11 cellular contexts compared by ENCODE assay signal in the genomic region with DNA sequence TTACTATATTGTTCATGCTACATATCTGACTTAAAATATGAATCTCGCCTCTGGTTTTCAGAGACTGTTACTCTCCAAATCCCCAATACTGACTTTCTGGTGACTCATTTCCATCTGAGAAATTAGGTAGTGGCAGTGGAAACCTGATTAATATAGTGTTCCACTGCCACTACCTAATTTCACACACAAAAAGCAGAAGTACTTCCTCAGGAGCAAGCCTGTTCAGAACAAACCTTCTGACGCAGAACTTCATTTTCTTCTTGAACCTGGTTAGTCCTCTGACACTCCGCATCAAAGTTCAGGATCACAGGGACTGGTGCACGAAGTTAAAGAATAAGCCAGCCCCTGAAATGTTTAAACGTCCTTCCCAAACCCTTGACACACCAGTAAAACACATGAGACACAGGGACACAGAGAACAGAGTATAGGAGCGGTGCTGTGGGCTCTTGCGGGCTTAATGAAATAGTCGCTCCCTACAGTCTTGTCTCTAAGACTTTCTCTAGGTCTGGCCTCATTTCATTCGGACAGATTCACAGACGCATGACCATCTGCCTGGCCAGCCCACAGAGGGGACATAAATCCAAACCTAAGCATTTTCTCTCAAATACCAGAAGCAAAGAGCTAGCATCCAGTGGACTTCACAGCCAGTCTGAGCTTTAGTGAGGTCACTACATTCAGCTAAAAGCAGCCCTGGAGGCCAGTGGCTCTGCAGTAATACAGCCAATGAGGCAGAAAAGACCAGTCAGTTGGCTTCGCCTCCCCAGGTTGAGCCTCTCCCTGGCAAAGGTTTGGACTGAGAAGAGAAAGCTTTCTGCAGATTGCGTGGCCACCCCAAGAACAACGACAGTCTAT. TPM values are rescaled to one million over a fixed set of nuclear protein-coding genes. Genes with fewer than 3 reads are reported as not detected.
A peak's percentile ranks its signal among the peaks of the same experiment; 100 is the strongest.
DNase-seq lines count a peak whose midpoint lies in the region; ATAC-seq and TF ChIP-seq lines count a peak whose summit lies in the region.
"Had no signal": no experiment of that assay in that cellular context is flagged by ENCODE, and none has a peak within 500 bp of the region (broad histone marks: within the 10 kb centered on the region; RNA-seq: fewer than 3 reads in every experiment).

No MANE protein-coding gene starts in this region.

- TF ChIP-seq CTCF in GM13977 (IDR thresholded peaks at IDR 0.05; ENCODE audit: extremely low read depth, insufficient read depth, missing control alignments) = no peak
- no peak for TF ChIP-seq CTCF in Calu3 (IDR thresholded peaks at IDR 0.05; ENCODE audit: unreplicated experiment)

- no TSS peak for BruUV-seq in Calu3 (replicated peaks; lab: Mats Ljungman, UMichigan)

- H3K4me3 Mint-ChIP-seq in Calu3 (ENCODE audit: low read depth, unreplicated experiment) = no peak overlapping the region
- no peak overlapping the region for H3K4me3 Mint-ChIP-seq in activated naive CD4-positive, alpha-beta T cell treated with anti-CD3 and anti-CD28 coated beads for 36 hours

- in situ Hi-C loops in GM13977 (cut with MboI; ENCODE audit: low pct_unique_long_range_greater_than_20kb, low sequenced_read_pairs, unreplicated experiment) = no loop called here

- ATAC-seq in GM21360 (IDR thresholded peaks at IDR 0.05; ENCODE audit: unreplicated experiment) (peak; percentile 30), HG03457 (IDR thresholded peaks at IDR 0.05; ENCODE audit: unreplicated experiment) (peak; percentile 30)

- H3K27ac Mint-ChIP-seq in Calu3 (ENCODE audit: unreplicated experiment) = no peak overlapping the region
- H3K27ac Mint-ChIP-seq in activated naive CD4-positive, alpha-beta T cell treated with anti-CD3 and anti-CD28 coated beads for 36 hours = no peak overlapping the region

- peaks cover 16% of the 10 kb centered on the region for H3K36me3 Mint-ChIP-seq in Calu3 (ENCODE audit: insufficient read depth, unreplicated experiment)
- H3K36me3 Mint-ChIP-seq in activated naive CD4-positive, alpha-beta T cell treated with anti-CD3 and anti-CD28 coated beads for 36 hours (ENCODE audit: low read depth) = peaks cover 25% of the 10 kb centered on the region

- peak; percentile 67 for DNase-seq in GM13977 (ENCODE audit: low spot score)
- peak; percentile 74 for DNase-seq in kidney tubule cell (ENCODE audit: low spot score)
- DNase-seq in putamen (ENCODE audit: low spot score) = no peak
- DNase-seq in Calu3 = no peak
- DNase-seq in NCI-H526 treated with DMSO at 0.1 percent for 48 hours (lab: John Stamatoyannopoulos, UW) = no peak
- no peak for DNase-seq in activated naive CD4-positive, alpha-beta T cell treated with anti-CD3 and anti-CD28 coated beads for 36 hours
- DNase-seq: RPMI8226 had no signal

- H3K27me3 Mint-ChIP-seq in Calu3 (ENCODE audit: unreplicated experiment) = no peaks in the 10 kb centered on the region
- no peaks in the 10 kb centered on the region for H3K27me3 Mint-ChIP-seq in activated naive CD4-positive, alpha-beta T cell treated with anti-CD3 and anti-CD28 coated beads for 36 hours (ENCODE audit: low read depth)

- intact Hi-C loops in Calu3 (cut with micrococcal nuclease; ENCODE audit: unreplicated experiment) = no loop called here
- intact Hi-C loops in activated naive CD4-positive, alpha-beta T cell treated with anti-CD3 and anti-CD28 coated beads for 36 hours (cut with micrococcal nuclease) = no loop called here

- H3K9me3 Mint-ChIP-seq in Calu3 (ENCODE audit: low read depth, unreplicated experiment) = no peaks in the 10 kb centered on the region
- no peaks in the 10 kb centered on the region for H3K9me3 Mint-ChIP-seq in activated naive CD4-positive, alpha-beta T cell treated with anti-CD3 and anti-CD28 coated beads for 36 hours

- CTCF ChIA-PET in Calu3 (lab: Charles Lee) = no interaction called here
- CTCF ChIA-PET in activated naive CD4-positive, alpha-beta T cell treated with anti-CD3 and anti-CD28 coated beads for 36 hours (lab: Charles Lee) = interaction anchor here (0.7 to 1.7 kb wide), 3 partner anchors 9 to 220 kb away, joined by 3 to 4 read pairs (median 3); no protein-coding TSS in a partner anchor

- peaks cover 15% of the 10 kb centered on the region for H3K4me1 Mint-ChIP-seq in Calu3 (ENCODE audit: low read depth, unreplicated experiment)
- peaks cover 61% of the 10 kb centered on the region for H3K4me1 Mint-ChIP-seq in activated naive CD4-positive, alpha-beta T cell treated with anti-CD3 and anti-CD28 coated beads for 36 hours (ENCODE audit: low read depth)

RNA-seq across cellular contexts. Expression of a gene that starts 4.2 kb away (rescaled TPM):
- total RNA-seq in Calu3 (2022) = 21.2 and 24.3 TPM in 2 replicates
- total RNA-seq in activated naive CD4-positive, alpha-beta T cell treated with anti-CD3 and anti-CD28 coated beads for 36 hours = 10 to 100 TPM; 10.6 to 11.1 TPM

RNA-seq across cellular contexts. Expression of a gene that starts 26.5 kb away (rescaled TPM):
- total RNA-seq in Calu3 (2022) = not detected in 2 replicates
- not detected for total RNA-seq in activated naive CD4-positive, alpha-beta T cell treated with anti-CD3 and anti-CD28 coated beads for 36 hours
- total RNA-seq: Daoy, esophagus muscularis mucosa had no signal

RNA-seq across cellular contexts. Expression of a gene that starts 36.6 kb away (rescaled TPM):
- total RNA-seq in Calu3 (2022) = 84.8 and 89.0 TPM in 2 replicates
- 10 to 100 TPM; 36.7 to 39.0 TPM for total RNA-seq in activated naive CD4-positive, alpha-beta T cell treated with anti-CD3 and anti-CD28 coated beads for 36 hours

RNA-seq across cellular contexts. Expression of a gene that starts 59.2 kb away (rescaled TPM):
- total RNA-seq in Calu3 (2022) = 4.2 and 11.4 TPM in 2 replicates
- 1 to 10 TPM; 8.1 to 9.2 TPM for total RNA-seq in activated naive CD4-positive, alpha-beta T cell treated with anti-CD3 and anti-CD28 coated beads for 36 hours

Comparison
In these comparisons a context has a peak if more than half of its experiments do, and no peak if none do; other contexts are left out.
1. DNase-seq: peak in GM13977 (single experiment) and kidney tubule cell (single experiment); none in putamen (single experiment), Calu3 (single experiment), NCI-H526 treated with DMSO at 0.1 percent for 48 hours (single experiment) and activated naive CD4-positive, alpha-beta T cell treated with anti-CD3 and anti-CD28 coated beads for 36 hours (single experiment).